Comparison of ENCODE assay signal across 12 cellular contexts in the genomic region with DNA sequence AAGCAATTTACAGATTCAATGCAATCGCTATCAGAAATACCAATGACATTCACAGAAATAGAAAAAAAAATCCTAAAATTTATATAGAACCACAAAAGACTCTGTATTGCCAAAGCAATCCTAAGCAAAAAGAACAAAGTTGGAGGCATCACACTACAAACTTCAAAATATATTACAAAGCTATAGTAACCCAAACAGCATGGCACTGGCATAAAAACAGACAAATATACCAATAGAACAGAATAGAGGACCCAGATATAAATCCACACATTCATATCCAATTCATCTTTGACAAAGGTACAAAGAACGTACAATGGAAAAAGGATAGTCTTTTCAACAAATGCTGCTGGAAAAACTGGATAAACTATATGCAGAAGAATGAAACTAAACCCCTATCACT. TPM values are rescaled to one million over a fixed set of nuclear protein-coding genes. Genes with fewer than 3 reads are reported as not detected.
"Had no signal": no experiment of that assay in that cellular context is flagged by ENCODE, and none has a peak within 500 bp of the region (broad histone marks: within the 10 kb centered on the region; RNA-seq: fewer than 3 reads in every experiment).

No MANE protein-coding gene starts in this region.

- H3K9ac ChIP-seq: GM23248 had no signal

- FAIRE-seq: H54 had no signal

- H3K27ac Mint-ChIP-seq: H9, HFFc6 had no signal

- H2AFZ ChIP-seq: GM23248 had no signal

- H3K4me3 Mint-ChIP-seq: H9, HFFc6, IgD-negative memory B cell had no signal

- H3K4me3 ChIP-seq: GM23248 had no signal

- DNase-seq: GM23248, GOT3, H9, HCEC 1CT, HFFc6, Kasumi-1, KG1 had no signal

- H3K27ac ChIP-seq: GM23248, HL-60 had no signal

- ATAC-seq: HepG2 had no signal

RNA-seq across cellular contexts. Expression of a gene that starts 37.6 kb away (rescaled TPM):
- total RNA-seq: HepG2 had no signal

RNA-seq across cellular contexts. Expression of a gene that starts 49.8 kb away (rescaled TPM):
- total RNA-seq: GM23248, H9, HFFc6, HT1080 had no signal
